In genomic region chr14:55103005-55103640, GRCh38 we compare ENCODE assay signal across 1 cellular context.
TF ChIP-seq lines count a peak whose summit lies in the region.

No MANE protein-coding gene starts in this region.

TF ChIP-seq in HepG2, 621 proteins besides CTCF, POLR2A, EP300 and RAD21 (continued from another document and continues in another):
- no peak for TF ChIP-seq KIAA2018 (CRISPR knock-in tag; IDR thresholded peaks at IDR 0.05; ENCODE audit: borderline replicate concordance)
- TF ChIP-seq ZNF282 (IDR thresholded peaks at IDR 0.05; ENCODE audit: partially characterized antibody), result no peak
- TF ChIP-seq KMT2A (CRISPR knock-in tag; IDR thresholded peaks at IDR 0.05), result no peak
- TF ChIP-seq HOXA7 (CRISPR knock-in tag; IDR thresholded peaks at IDR 0.05), result no peak
- TF ChIP-seq ZNF710 (CRISPR knock-in tag; IDR thresholded peaks at IDR 0.05; ENCODE audit: borderline replicate concordance), result peak; percentile 79
- no peak for TF ChIP-seq DNMT3B (CRISPR knock-in tag; conservative IDR thresholded peaks at IDR 0.05)
- peak; percentile 39; the same call in 1 of the 2 replicates for TF ChIP-seq CEBPG (CRISPR knock-in tag; IDR thresholded peaks at IDR 0.05)
- TF ChIP-seq HBP1 (CRISPR knock-in tag; IDR thresholded peaks at IDR 0.05; ENCODE audit: low read depth), result no peak
- peak; percentile 63; the same call in 1 of the 2 replicates for TF ChIP-seq ZNF232 (CRISPR knock-in tag; IDR thresholded peaks at IDR 0.05; ENCODE audit: borderline replicate concordance)
- 0 out of 2 replicates have a peak, but pooled peaks have one; percentile 52 for TF ChIP-seq KDM6A (CRISPR knock-in tag; IDR thresholded peaks at IDR 0.05; ENCODE audit: low read depth)
- TF ChIP-seq ZNF333 (CRISPR knock-in tag; IDR thresholded peaks at IDR 0.05; ENCODE audit: borderline replicate concordance), result 0 out of 2 replicates have a peak, but pooled peaks have one; percentile 75
- TF ChIP-seq ZNF550 (CRISPR knock-in tag; IDR thresholded peaks at IDR 0.05; ENCODE audit: borderline replicate concordance), result no peak
- peak; percentile 61; the same call in 1 of the 2 replicates for TF ChIP-seq ETV5 (CRISPR knock-in tag; IDR thresholded peaks at IDR 0.05; ENCODE audit: borderline replicate concordance)
- no peak for TF ChIP-seq MTA3 (CRISPR knock-in tag; IDR thresholded peaks at IDR 0.05)
- no peak for TF ChIP-seq FUBP1 (CRISPR knock-in tag; IDR thresholded peaks at IDR 0.05; ENCODE audit: borderline replicate concordance)
- no peak for TF ChIP-seq SSRP1 (CRISPR knock-in tag; IDR thresholded peaks at IDR 0.05)
- TF ChIP-seq CBX1 (IDR thresholded peaks at IDR 0.05; ENCODE audit: low read depth), result no peak
- TF ChIP-seq ATF2 (CRISPR knock-in tag; IDR thresholded peaks at IDR 0.05), result 0 out of 2 replicates have a peak, but pooled peaks have one; percentile 20
- no peak for TF ChIP-seq GFI1 (CRISPR knock-in tag; IDR thresholded peaks at IDR 0.05; ENCODE audit: borderline replicate concordance)
- TF ChIP-seq ZBTB7B (CRISPR knock-in tag; IDR thresholded peaks at IDR 0.05), result peak; percentile 70; the same call in 1 of the 2 replicates
- no peak for TF ChIP-seq ZNF235 (CRISPR knock-in tag; IDR thresholded peaks at IDR 0.05; ENCODE audit: borderline replicate concordance)
- TF ChIP-seq ZNF776 (CRISPR knock-in tag; IDR thresholded peaks at IDR 0.05), result peak; percentile 38; the same call in 1 of the 2 replicates
- TF ChIP-seq ZNF75D (CRISPR knock-in tag; IDR thresholded peaks at IDR 0.05; ENCODE audit: borderline replicate concordance), result no peak
- no peak for TF ChIP-seq RBM39 (IDR thresholded peaks at IDR 0.05; ENCODE audit: low read depth, low read length, poor library complexity, severe bottlenecking)
- TF ChIP-seq MZF1 (CRISPR knock-in tag; IDR thresholded peaks at IDR 0.05; ENCODE audit: borderline replicate concordance), result 0 out of 2 replicates have a peak, but pooled peaks have one; percentile 30
- no peak for TF ChIP-seq MEIS1 (CRISPR knock-in tag; IDR thresholded peaks at IDR 0.05; ENCODE audit: borderline replicate concordance)
- TF ChIP-seq ADNP (CRISPR knock-in tag; IDR thresholded peaks at IDR 0.05), result no peak
- TF ChIP-seq ZNF124 (CRISPR knock-in tag; IDR thresholded peaks at IDR 0.05), result peak; percentile 56; the same call in 1 of the 2 replicates
- no peak for TF ChIP-seq AFF4 (CRISPR knock-in tag; IDR thresholded peaks at IDR 0.05)
- 0 out of 2 replicates have a peak, but pooled peaks have one; percentile 47 for TF ChIP-seq KLF12 (CRISPR knock-in tag; IDR thresholded peaks at IDR 0.05; ENCODE audit: borderline replicate concordance)
